In genomic region chr6:126055449-126055848, GRCh38 we compare ENCODE assay signal across 16 cellular contexts.
A peak's percentile ranks its signal among the peaks of the same experiment; 100 is the strongest.
DNase-seq lines count a peak whose midpoint lies in the region; ATAC-seq, FAIRE-seq and TF ChIP-seq lines count a peak whose summit lies in the region.
"Had no signal": no experiment of that assay in that cellular context is flagged by ENCODE, and none has a peak within 500 bp of the region (broad histone marks: within the 10 kb centered on the region; RNA-seq: fewer than 3 reads in every experiment).

No MANE protein-coding gene starts in this region.

- H3K79me2 ChIP-seq in Loucy (ENCODE audit: insufficient read depth, low read length), result no peaks in the 10 kb centered on the region
- peaks cover 2% of the 10 kb centered on the region for H3K79me2 ChIP-seq in parathyroid adenoma

- DNase-seq in left colon (no peak), pancreas (no peak), NCI-H1105 treated with DMSO at 0.1 percent for 48 hours (lab: John Stamatoyannopoulos, UW) (no peak), HFFc6 (no peak), T-helper 1 cell (no peak)
- DNase-seq: 8988T; CD4-positive, alpha-beta T cell; DMS79; H7 had no signal

- peak overlapping the region; percentile 61 for H3K4me2 ChIP-seq in Loucy (ENCODE audit: low read depth, low read length, poor library complexity, severe bottlenecking)
- H3K4me2 ChIP-seq in parathyroid adenoma (ENCODE audit: low read length), result no peak overlapping the region
- H3K4me2 ChIP-seq: GM23338 had no signal

- no peaks in the 10 kb centered on the region for H3K9me3 Mint-ChIP-seq in HFFc6
- H3K9me3 Mint-ChIP-seq: CD4-positive, alpha-beta T cell; GM23338 had no signal

- H3K4me3 Mint-ChIP-seq in HFFc6, result no peak overlapping the region
- H3K4me3 Mint-ChIP-seq: CD4-positive, alpha-beta T cell; GM23338 had no signal

- no peak overlapping the region for H2AFZ ChIP-seq in Loucy (ENCODE audit: low read length)
- peak overlapping the region; percentile 46 for H2AFZ ChIP-seq in parathyroid adenoma
- H2AFZ ChIP-seq: GM23338 had no signal

- TF ChIP-seq CTCF in C4-2B (conservative IDR thresholded peaks at IDR 0.05), result no peak
- no peak for TF ChIP-seq CTCF in Loucy (conservative IDR thresholded peaks at IDR 0.05; ENCODE audit: low read length)
- no peak for TF ChIP-seq CTCF in parathyroid adenoma (IDR thresholded peaks at IDR 0.05)
- no peak for TF ChIP-seq CTCF in pancreas (IDR thresholded peaks at IDR 0.05)
- TF ChIP-seq CTCF in HFFc6 (IDR thresholded peaks at IDR 0.05), result no peak

- H3K27me3 Mint-ChIP-seq in HFFc6 (ENCODE audit: insufficient read depth), result peaks cover 2% of the 10 kb centered on the region; the same call in 1 of the 2 replicates
- H3K27me3 Mint-ChIP-seq: CD4-positive, alpha-beta T cell had no signal

- no peaks in the 10 kb centered on the region for H4K20me1 ChIP-seq in Loucy (ENCODE audit: insufficient read depth, low read length, poor library complexity, severe bottlenecking)
- H4K20me1 ChIP-seq: BLaER1 treated with 17β-estradiol and CSF1 and Interleukin-3, amounts not matched to agents 10 nM and 100 nM had no signal

- no peak for FAIRE-seq in pancreas (lab: Jason Lieb, UNC)
- FAIRE-seq: GM12891, HepG2 had no signal

- no peaks in the 10 kb centered on the region for H3K36me3 ChIP-seq in Loucy (ENCODE audit: insufficient read depth, low read length)
- no peaks in the 10 kb centered on the region for H3K36me3 ChIP-seq in parathyroid adenoma (ENCODE audit: control insufficient read depth, insufficient read depth, low read length)
- H3K36me3 ChIP-seq in pancreas, result no peaks in the 10 kb centered on the region

- H3K4me1 ChIP-seq in Loucy (ENCODE audit: insufficient read depth, low read length, poor library complexity, severe bottlenecking) (peaks cover 31% of the 10 kb centered on the region), parathyroid adenoma (peaks cover 79% of the 10 kb centered on the region), pancreas (peaks cover 0 to 2% (median 0%) of the 10 kb centered on the region in 3 donors)

- peaks cover 4% of the 10 kb centered on the region; the same call in 1 of the 2 replicates for H3K4me1 Mint-ChIP-seq in HFFc6 (ENCODE audit: low read depth)

- H3K4me3 ChIP-seq in Loucy (ENCODE audit: low read length, poor library complexity, severe bottlenecking) (no peak overlapping the region), parathyroid adenoma (ENCODE audit: low read depth, low read length) (peak overlapping the region; percentile 34), pancreas (no peak overlapping the region)
- H3K4me3 ChIP-seq: BLaER1 treated with 17β-estradiol and CSF1 and Interleukin-3, amounts not matched to agents 10 nM and 100 nM; GM23338 had no signal

- H3K9me3 ChIP-seq in Loucy (ENCODE audit: insufficient read depth, low read depth, low read length) (no peaks in the 10 kb centered on the region), parathyroid adenoma (ENCODE audit: control insufficient read depth, low read length) (peaks cover 4% of the 10 kb centered on the region), pancreas (no peaks in the 10 kb centered on the region)

- H3K27me3 ChIP-seq in Loucy (ENCODE audit: insufficient read depth, low read length, poor library complexity, severe bottlenecking) (no peaks in the 10 kb centered on the region), parathyroid adenoma (ENCODE audit: control insufficient read depth, insufficient read depth, low read length) (no peaks in the 10 kb centered on the region), pancreas (no peaks in the 10 kb centered on the region)
- H3K27me3 ChIP-seq: BLaER1 treated with 17β-estradiol and CSF1 and Interleukin-3, amounts not matched to agents 10 nM and 100 nM had no signal

- H3K9me2 ChIP-seq in Loucy (replicated peaks; ENCODE audit: low read depth, low read length), result no peaks in the 10 kb centered on the region

- H3F3A ChIP-seq in Loucy (ENCODE audit: low read depth), result 0 out of 2 replicates have a peak, but pooled peaks cover 4% of the 10 kb centered on the region

- intact Hi-C loops in left colon (cut with DNase I, micrococcal nuclease), result no loop called here
- intact Hi-C loops in pancreas (cut with DNase I), result no loop called here

- peaks cover 10% of the 10 kb centered on the region for H3K36me3 Mint-ChIP-seq in HFFc6 (ENCODE audit: low read depth)

- peak overlapping the region; percentile 73 for H3K27ac ChIP-seq in C4-2B
- peak overlapping the region; percentile 99 for H3K27ac ChIP-seq in parathyroid adenoma
- no peak overlapping the region for H3K27ac ChIP-seq in pancreas

- H3K9ac ChIP-seq in Loucy (ENCODE audit: low read depth, low read length, poor library complexity, severe bottlenecking) (peak overlapping the region; percentile 17), parathyroid adenoma (no peak overlapping the region)
- H3K9ac ChIP-seq: BLaER1 treated with 17β-estradiol and CSF1 and Interleukin-3, amounts not matched to agents 10 nM and 100 nM had no signal

- ATAC-seq in left colon (peak; percentile 78), pancreas (no peak)
- ATAC-seq: GM23338, HepG2 had no signal

- H3K27ac Mint-ChIP-seq in HFFc6, result no peak overlapping the region
- H3K27ac Mint-ChIP-seq: CD4-positive, alpha-beta T cell; GM23338 had no signal

- 92 to 96% methylated on average over 4 of the region's 4 CpGs for WGBS in pancreas, 2 donors

Comparison
In these comparisons a context has a peak if more than half of its experiments do, and no peak if none do; other contexts are left out.
1. H3K27ac ChIP-seq: peak in C4-2B (single experiment) and parathyroid adenoma (single experiment); none in pancreas (0 of 4).